23 cellular contexts compared by ENCODE assay signal in genomic region chr18:334575-335132, GRCh38.
"Had no signal": no experiment of that assay in that cellular context is flagged by ENCODE, and none has a peak within 500 bp of the region (broad histone marks: within the 10 kb centered on the region; RNA-seq: fewer than 3 reads in every experiment).

No MANE protein-coding gene starts in this region.

- H3K4me3 ChIP-seq: K562, SJSA1, SK-N-MC had no signal

- H3K4me3 Mint-ChIP-seq: IgD-negative memory B cell had no signal

- H3K27ac Mint-ChIP-seq: IgD-negative memory B cell had no signal

- H3K27ac ChIP-seq: KMS-11, SJSA1, SK-N-MC had no signal

- DNase-seq: Kasumi-1, MM.1S, NCI-H1092 treated with DMSO at 0.1 percent for 48 hours, NCI-H1436, NCI-H187, NCI-H2029, NCI-H2081 treated with DMSO at 0.1 percent for 48 hours, NCI-H2171, NCI-H226, NCI-H446, NCI-H510A, NCI-H524 treated with DMSO at 0.1 percent for 48 hours, NCI-H69, NCI-H774, Right ventricle myocardium superior, RPMI8226, SIG-M5, SW 1271 had no signal

- H3K9me3 Mint-ChIP-seq: IgD-negative memory B cell had no signal

- H3K36me3 Mint-ChIP-seq: IgD-negative memory B cell had no signal

- H3K27me3 ChIP-seq: SJSA1 had no signal

- H3K4me1 ChIP-seq: SJSA1 had no signal
